In genomic region chr12:109463776-109464175, GRCh38 we compare ENCODE assay signal across 8 cellular contexts. TPM values are rescaled to one million over a fixed set of nuclear protein-coding genes. Genes with fewer than 3 reads are reported as not detected.
DNase-seq lines count a peak whose midpoint lies in the region; ATAC-seq and TF ChIP-seq lines count a peak whose summit lies in the region.

No MANE protein-coding gene starts in this region.

- DNase-seq in HFFc6 (no peak), left kidney (ENCODE audit: low read depth, low spot score) (peak; percentile 32), stomach (no peak), AG08396 (ENCODE audit: low spot score) (no peak), DMS 273 (lab: John Stamatoyannopoulos, UW; ENCODE audit: unreplicated experiment) (no peak), COLO668 (lab: John Stamatoyannopoulos, UW; ENCODE audit: unreplicated experiment) (no peak)

- H3K36me3 Mint-ChIP-seq in HFFc6 (ENCODE audit: low read depth): peaks cover 61% of the 10 kb centered on the region

- peak overlapping the region; percentile 79 for H3K4me3 Mint-ChIP-seq in HFFc6

- H3K27ac ChIP-seq in angular gyrus (ENCODE audit: low read depth, low read length) (peak overlapping the region; percentile 93), stomach (peak overlapping the region; percentile 82 to 95 (median 93))

- H3K36me3 ChIP-seq in stomach: peaks cover 17 to 56% (median 46%) of the 10 kb centered on the region in 4 donors

- intact Hi-C loops in stomach (cut with DNase I; ENCODE audit: low total_unique reads): no loop called here

- H3K27me3 Mint-ChIP-seq in HFFc6 (ENCODE audit: insufficient read depth): peaks cover 1% of the 10 kb centered on the region

- no peaks in the 10 kb centered on the region for H3K9me3 ChIP-seq in stomach

- no peaks in the 10 kb centered on the region for H3K27me3 ChIP-seq in stomach

- peaks cover 87% of the 10 kb centered on the region for H3K4me1 Mint-ChIP-seq in HFFc6 (ENCODE audit: low read depth)

- H3K4me3 ChIP-seq in stomach: peak overlapping the region in 1 of 4 donors; percentile 8

- no peak for TF ChIP-seq POLR2A in stomach (IDR thresholded peaks at IDR 0.05)

- no peak for TF ChIP-seq CTCF in HFFc6 (IDR thresholded peaks at IDR 0.05)
- no peak for TF ChIP-seq CTCF in stomach (IDR thresholded peaks at IDR 0.05)

- TF ChIP-seq EP300 in stomach (IDR thresholded peaks at IDR 0.05): no peak

- no peaks in the 10 kb centered on the region for H3K9me3 Mint-ChIP-seq in HFFc6

- WGBS in stomach, 5 donors: 49 to 66% (median 54%) methylated on average over 5 of the region's 5 CpGs

- no peak for ATAC-seq in HG03108 (IDR thresholded peaks at IDR 0.05; ENCODE audit: unreplicated experiment)

- peak overlapping the region; percentile 99 for H3K27ac Mint-ChIP-seq in HFFc6

- H3K4me1 ChIP-seq in stomach: peaks cover 54 to 96% (median 81%) of the 10 kb centered on the region in 4 donors

RNA-seq across cellular contexts. Expression of gene KCTD10, which starts 13.3 kb away (rescaled TPM):
- 100 to 1,000 TPM; 127 to 145 (median 134) TPM for total RNA-seq in HFFc6 (2021; fragmentation: NEBNext Ultra II Directional; extraction: Animal tissue kit (Norgen Biotek cat#: 25700))
- total RNA-seq in stomach: 100 to 1,000 TPM in 1 of 5 donors, 10 to 100 TPM in 4; 19.6 to 156 (median 48.7) TPM
- polyA plus RNA-seq in stomach: 10 to 100 TPM; 12.1 to 36.5 (median 33.6) TPM

RNA-seq across cellular contexts. Expression of gene UBE3B, which starts 13.7 kb away (rescaled TPM):
- total RNA-seq in HFFc6 (2021; fragmentation: NEBNext Ultra II Directional; extraction: Animal tissue kit (Norgen Biotek cat#: 25700)): 10 to 100 TPM; 41.3 to 43.6 (median 43.1) TPM
- total RNA-seq in stomach: 100 to 1,000 TPM in 1 of 5 donors, 10 to 100 TPM in 4; 10.5 to 104 (median 48.1) TPM
- 10 to 100 TPM in 2 of 3 donors, 1 to 10 TPM in 1; 9.4 to 13.1 (median 11.5) TPM for polyA plus RNA-seq in stomach
